Comparison of ENCODE assay signal across 21 cellular contexts in genomic region chr5:120255214-120255613, GRCh38.
"Had no signal": no experiment of that assay in that cellular context is flagged by ENCODE, and none has a peak within 500 bp of the region (broad histone marks: within the 10 kb centered on the region; RNA-seq: fewer than 3 reads in every experiment).

No MANE protein-coding gene starts in this region.

- ATAC-seq: activated CD8-positive, alpha-beta T cell treated with anti-CD3 and anti-CD28 coated beads, Interleukin-2, amount 10 ng/mL, durations not matched to agents 7 days and 5 days; mucosa of descending colon; naive thymus-derived CD4-positive, alpha-beta T cell; right lobe of liver; stimulated activated naive CD8-positive, alpha-beta T cell treated with anti-CD3 and anti-CD28 coated beads, Interleukin-15, Interleukin-2, amounts not matched to agents 100 U/mL and 50 U/mL, for 24 hours had no signal

- H3K9me3 Mint-ChIP-seq: activated B cell treated with CpG ODN at 0.5 μM for 24 hours, memory B cell had no signal

- H3K4me2 ChIP-seq: smooth muscle cell had no signal

- H3K27ac Mint-ChIP-seq: activated B cell treated with CpG ODN at 0.5 μM for 24 hours; activated CD8-positive, alpha-beta T cell treated with anti-CD3 and anti-CD28 coated beads, Interleukin-2, amount 10 ng/mL, durations not matched to agents 7 days and 5 days; activated naive CD8-positive, alpha-beta T cell; memory B cell; naive thymus-derived CD4-positive, alpha-beta T cell had no signal

- H3K4me3 Mint-ChIP-seq: activated B cell treated with CpG ODN at 0.5 μM for 24 hours; activated CD8-positive, alpha-beta T cell treated with anti-CD3 and anti-CD28 coated beads, Interleukin-2, amount 10 ng/mL, durations not matched to agents 7 days and 5 days; activated naive CD8-positive, alpha-beta T cell; memory B cell; naive thymus-derived CD4-positive, alpha-beta T cell had no signal

- H3K27ac ChIP-seq: brain microvascular endothelial cell, left ventricle myocardium inferior, ovary, right lobe of liver, transverse colon, vagina had no signal

- H3K9me3 ChIP-seq: left ventricle myocardium inferior, mucosa of descending colon, ovary, right lobe of liver, transverse colon, vagina had no signal

- H3K4me1 ChIP-seq: left ventricle myocardium inferior, right lobe of liver, transverse colon, vagina had no signal

- H3K36me3 Mint-ChIP-seq: activated naive CD8-positive, alpha-beta T cell; memory B cell; naive thymus-derived CD4-positive, alpha-beta T cell had no signal

- H3K27me3 Mint-ChIP-seq: activated B cell treated with CpG ODN at 0.5 μM for 24 hours; activated naive CD8-positive, alpha-beta T cell; memory B cell; naive thymus-derived CD4-positive, alpha-beta T cell had no signal

- DNase-seq: activated B cell treated with CpG ODN at 0.5 μM for 24 hours; activated CD4-positive, alpha-beta T cell treated with anti-CD3 and anti-CD28 coated beads for 48 hours; activated CD8-positive, alpha-beta memory T cell treated with anti-CD3 and anti-CD28 coated beads, Interleukin-2, amount 50 U/mL, for 48 hours; activated CD8-positive, alpha-beta T cell treated with anti-CD3 and anti-CD28 coated beads, Interleukin-2, amount 10 ng/mL, durations not matched to agents 7 days and 5 days; activated gamma-delta T cell treated with Interleukin-2 at 50 U/mL for 16 hours; amniotic stem cell; brain microvascular endothelial cell; cortex of kidney; effector CD4-positive, alpha-beta T cell; hippocampal formation; left ventricle myocardium inferior; mucosa of descending colon; naive thymus-derived CD4-positive, alpha-beta T cell; ovary; right lobe of liver; stimulated activated naive CD8-positive, alpha-beta T cell treated with anti-CD3 and anti-CD28 coated beads, Interleukin-15, Interleukin-2, amounts not matched to agents 100 U/mL and 50 U/mL, for 24 hours; transverse colon had no signal

- H3K4me3 ChIP-seq: left ventricle myocardium inferior, mucosa of descending colon, ovary, right lobe of liver, smooth muscle cell, transverse colon, vagina had no signal

- H3K27me3 ChIP-seq: brain microvascular endothelial cell, ovary, right lobe of liver, transverse colon, vagina had no signal

- H3K4me1 Mint-ChIP-seq: activated B cell treated with CpG ODN at 0.5 μM for 24 hours, memory B cell had no signal

- H3K36me3 ChIP-seq: brain microvascular endothelial cell, left ventricle myocardium inferior, ovary, right lobe of liver, transverse colon, vagina had no signal
